ENCODE assay signal across 15 cellular contexts in the genomic region with DNA sequence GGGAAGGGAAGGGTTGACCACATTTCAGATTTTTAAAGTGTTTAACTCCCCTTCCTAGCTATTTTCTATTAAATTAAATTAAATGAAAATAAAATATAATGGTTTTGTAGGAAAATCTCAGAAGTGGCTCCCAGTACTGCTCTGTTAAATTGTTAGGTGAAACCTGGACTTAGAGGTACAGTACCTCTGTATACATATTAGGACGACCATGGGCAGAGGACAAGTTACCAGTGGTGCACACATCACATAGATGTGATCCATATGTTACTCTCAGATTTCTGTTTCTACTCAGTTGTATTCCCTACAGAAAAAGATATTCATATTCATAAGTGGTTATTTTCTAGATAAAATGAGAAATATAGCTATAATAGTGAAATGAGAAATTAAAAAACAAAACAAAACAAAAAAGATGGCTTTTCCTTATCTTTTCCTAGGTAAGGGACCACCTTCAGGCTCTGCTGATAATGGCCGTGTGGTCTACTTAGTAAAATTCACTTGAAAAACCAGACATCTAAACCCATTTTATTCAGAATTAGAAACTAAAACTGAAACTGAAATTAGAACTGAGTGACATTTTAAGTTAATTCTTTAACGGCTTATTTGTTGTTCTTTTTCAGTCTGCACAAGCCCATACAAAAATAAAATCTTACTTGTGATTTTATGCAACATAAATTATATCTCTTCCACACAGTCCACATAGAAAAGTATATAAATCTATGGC.
DNase-seq lines count a peak whose midpoint lies in the region; ATAC-seq and TF ChIP-seq lines count a peak whose summit lies in the region.
"Had no signal": no experiment of that assay in that cellular context is flagged by ENCODE, and none has a peak within 500 bp of the region (broad histone marks: within the 10 kb centered on the region; RNA-seq: fewer than 3 reads in every experiment).

No MANE protein-coding gene starts in this region.

- no peak overlapping the region for H3K4me3 Mint-ChIP-seq in T-helper 17 cell
- H3K4me3 Mint-ChIP-seq: activated naive CD4-positive, alpha-beta T cell treated with anti-CD3 and anti-CD28 coated beads, Interleukin-2, amount 50 U/mL, for 24 hours; neural progenitor cell had no signal

- no peaks in the 10 kb centered on the region for H3K27me3 Mint-ChIP-seq in T-helper 17 cell
- H3K27me3 Mint-ChIP-seq: activated naive CD4-positive, alpha-beta T cell treated with anti-CD3 and anti-CD28 coated beads, Interleukin-2, amount 50 U/mL, for 24 hours had no signal

- H3K4me3 ChIP-seq in RWPE2 (ENCODE audit: severe bottlenecking): no peak overlapping the region
- H3K4me3 ChIP-seq: neural progenitor cell had no signal

- peaks cover 32% of the 10 kb centered on the region for H3K4me1 ChIP-seq in RWPE2 (ENCODE audit: insufficient read depth, poor library complexity, severe bottlenecking)
- H3K4me1 ChIP-seq: neural progenitor cell had no signal

- no peak overlapping the region for H3K27ac Mint-ChIP-seq in T-helper 17 cell
- H3K27ac Mint-ChIP-seq: activated naive CD4-positive, alpha-beta T cell treated with anti-CD3 and anti-CD28 coated beads, Interleukin-2, amount 50 U/mL, for 24 hours; neural progenitor cell had no signal

- DNase-seq in RWPE2 (ENCODE audit: low spot score): no peak
- no peak for DNase-seq in T-helper 17 cell
- DNase-seq in NCI-H146 (lab: John Stamatoyannopoulos, UW): no peak
- DNase-seq in stimulated activated CD4-positive, alpha-beta T cell treated with anti-CD3 and anti-CD28 coated beads, Interleukin-2, amount 100 ng/mL, for 24 hours: no peak
- DNase-seq in 8988T: no peak
- DNase-seq: activated CD4-positive, alpha-beta T cell treated with anti-CD3 and anti-CD28 coated beads, Interleukin-2, amount 50 U/mL, for 1 hour; NCI-H1417 treated with DMSO at 0.1 percent for 48 hours; NCI-H526; stimulated activated CD8-positive, alpha-beta memory T cell treated with anti-CD3 and anti-CD28 coated beads, Interleukin-4, amount 100 ng/mL, for 48 hours had no signal

- ATAC-seq in GM19351 (IDR thresholded peaks at IDR 0.05; ENCODE audit: unreplicated experiment) (peak; percentile 31), HG02938 (IDR thresholded peaks at IDR 0.05; ENCODE audit: unreplicated experiment) (peak; percentile 9), RWPE2 (ENCODE audit: low read depth) (no peak), T-helper 17 cell (no peak)
- ATAC-seq: SK-N-SH treated with all-trans-retinoic acid at 6 μM for 48 hours had no signal

- H3K36me3 Mint-ChIP-seq in T-helper 17 cell (ENCODE audit: low read depth): no peaks in the 10 kb centered on the region
- H3K36me3 Mint-ChIP-seq: activated naive CD4-positive, alpha-beta T cell treated with anti-CD3 and anti-CD28 coated beads, Interleukin-2, amount 50 U/mL, for 24 hours; neural progenitor cell had no signal

- TF ChIP-seq CTCF in 22Rv1 (IDR thresholded peaks at IDR 0.05): no peak
- TF ChIP-seq CTCF in RWPE2 (IDR thresholded peaks at IDR 0.05; ENCODE audit: poor library complexity, severe bottlenecking): no peak

- H3K9me3 ChIP-seq in RWPE2 (ENCODE audit: severe bottlenecking) (no peaks in the 10 kb centered on the region), T-helper 17 cell (ENCODE audit: control insufficient read depth, low read length, poor library complexity, severe bottlenecking) (no peaks in the 10 kb centered on the region)

- H3K27ac ChIP-seq in 22Rv1 (peak overlapping the region; percentile 61), RWPE2 (ENCODE audit: poor library complexity, severe bottlenecking) (peak overlapping the region; percentile 96)
- H3K27ac ChIP-seq: neural progenitor cell had no signal

- H3K36me3 ChIP-seq in RWPE2 (ENCODE audit: low read depth): no peaks in the 10 kb centered on the region
- H3K36me3 ChIP-seq: neural progenitor cell had no signal

- no peaks in the 10 kb centered on the region for H3K27me3 ChIP-seq in RWPE2 (ENCODE audit: insufficient read depth, poor library complexity, severe bottlenecking)
- H3K27me3 ChIP-seq: neural progenitor cell had no signal

- peaks cover 6% of the 10 kb centered on the region for H3K4me1 Mint-ChIP-seq in T-helper 17 cell
- H3K4me1 Mint-ChIP-seq: activated naive CD4-positive, alpha-beta T cell treated with anti-CD3 and anti-CD28 coated beads, Interleukin-2, amount 50 U/mL, for 24 hours; neural progenitor cell had no signal

Comparison
In these comparisons a context has a peak if more than half of its experiments do, and no peak if none do; other contexts are left out.
1. ATAC-seq: peak in GM19351 (single experiment) and HG02938 (single experiment); none in RWPE2 (single experiment) and T-helper 17 cell (single experiment).